In genomic region chr22:23044570-23044969, GRCh38 we compare ENCODE assay signal across 30 cellular contexts.
"Had no signal": no experiment of that assay in that cellular context is flagged by ENCODE, and none has a peak within 500 bp of the region (broad histone marks: within the 10 kb centered on the region; RNA-seq: fewer than 3 reads in every experiment).

No MANE protein-coding gene starts in this region.

- H3K36me3 Mint-ChIP-seq: activated CD4-positive, alpha-beta memory T cell treated with anti-CD3 and anti-CD28 coated beads for 36 hours; activated naive CD4-positive, alpha-beta T cell treated with anti-CD3 and anti-CD28 coated beads, Interleukin-2, amount 50 U/mL, for 24 hours had no signal

- ATAC-seq: activated CD4-positive, alpha-beta T cell treated with anti-CD3 and anti-CD28 coated beads for 36 hours; activated CD4-positive, CD25-positive, alpha-beta regulatory T cell treated with anti-CD3 and anti-CD28 coated beads, Interleukin-2, amount 50 U/mL, for 24 hours; activated CD8-positive, alpha-beta T cell treated with anti-CD3 and anti-CD28 coated beads, Interleukin-2, amount 10 ng/mL, durations not matched to agents 7 days and 5 days; activated naive CD8-positive, alpha-beta T cell treated with anti-CD3 and anti-CD28 coated beads, Interleukin-2, amount 50 U/mL, for 24 hours; activated T-cell treated with anti-CD3 and anti-CD28 coated beads, Interleukin-2, amount 50 U/mL, for 4 hours; activated T-helper 17 cell treated with anti-CD3 and anti-CD28 coated beads, Interleukin-2, amount 50 U/mL, for 72 hours; body of pancreas; effector memory CD8-positive, alpha-beta T cell; gastroesophageal sphincter had no signal

- H3K27me3 Mint-ChIP-seq: activated B cell treated with CpG ODN at 0.5 μM for 24 hours had no signal

- DNase-seq: activated B cell treated with CpG ODN at 0.5 μM for 24 hours; activated CD4-positive, alpha-beta memory T cell treated with anti-CD3 and anti-CD28 coated beads for 36 hours; activated CD4-positive, alpha-beta T cell treated with anti-CD3 and anti-CD28 coated beads for 36 hours; activated CD4-positive, alpha-beta T cell treated with anti-CD3 and anti-CD28 coated beads, Interleukin-2, amount 10 ng/mL, durations not matched to agents 24 days and 14 days; activated CD8-positive, alpha-beta T cell treated with anti-CD3 and anti-CD28 coated beads, Interleukin-2, amount 10 ng/mL, durations not matched to agents 7 days and 5 days; activated effector memory CD4-positive, alpha-beta T cell treated with Interleukin-2 at 50 U/mL for 16 hours; activated naive CD4-positive, alpha-beta T cell treated with anti-CD3 and anti-CD28 coated beads for 36 hours; activated naive CD8-positive, alpha-beta T cell treated with anti-CD3 and anti-CD28 coated beads for 36 hours; activated naive CD8-positive, alpha-beta T cell treated with anti-CD3 and anti-CD28 coated beads, Interleukin-2, amount 50 U/mL, for 24 hours; activated T-cell treated with anti-CD3 and anti-CD28 coated beads, Interleukin-2, amount 50 U/mL, for 4 hours; adrenal gland; amygdala; aorta; body of pancreas; caudate nucleus; cortex of kidney; dermis blood vessel endothelial cell; effector CD4-positive, alpha-beta T cell; effector memory CD8-positive, alpha-beta T cell; erythroblast; esophagus squamous epithelium; foreskin melanocyte; hippocampal formation; T-helper 9 cell; WERI-Rb-1 had no signal

- H3K4me3 ChIP-seq: adrenal gland, body of pancreas, esophagus squamous epithelium, gastroesophageal sphincter had no signal

- H3K27ac Mint-ChIP-seq: activated B cell treated with CpG ODN at 0.5 μM for 24 hours; activated CD4-positive, alpha-beta memory T cell treated with anti-CD3 and anti-CD28 coated beads for 36 hours; activated CD4-positive, alpha-beta T cell treated with anti-CD3 and anti-CD28 coated beads for 36 hours; activated CD4-positive, alpha-beta T cell treated with anti-CD3 and anti-CD28 coated beads, Interleukin-2, amount 10 ng/mL, durations not matched to agents 24 days and 14 days; activated CD8-positive, alpha-beta T cell treated with anti-CD3 and anti-CD28 coated beads, Interleukin-2, amount 10 ng/mL, durations not matched to agents 7 days and 5 days; activated naive CD4-positive, alpha-beta T cell treated with anti-CD3 and anti-CD28 coated beads for 36 hours; activated naive CD4-positive, alpha-beta T cell treated with anti-CD3 and anti-CD28 coated beads, Interleukin-2, amount 50 U/mL, for 24 hours; activated naive CD8-positive, alpha-beta T cell treated with anti-CD3 and anti-CD28 coated beads for 36 hours; activated naive CD8-positive, alpha-beta T cell treated with anti-CD3 and anti-CD28 coated beads, Interleukin-2, amount 50 U/mL, for 24 hours; activated T-helper 17 cell treated with anti-CD3 and anti-CD28 coated beads, Interleukin-2, amount 50 U/mL, for 72 hours; effector memory CD8-positive, alpha-beta T cell; T-helper 1 cell treated with Interleukin-12 subunit alpha and Interleukin-12 subunit beta and Interleukin-4 antibody, amounts not matched to agents 30 μg/mL and 1 μg/mL, for 36 hours had no signal

- H3K27ac ChIP-seq: adrenal gland, body of pancreas, esophagus squamous epithelium, gastroesophageal sphincter, WERI-Rb-1 had no signal

- H3K27me3 ChIP-seq: adrenal gland, body of pancreas had no signal

- H3K9me3 Mint-ChIP-seq: activated B cell treated with CpG ODN at 0.5 μM for 24 hours; activated naive CD4-positive, alpha-beta T cell treated with anti-CD3 and anti-CD28 coated beads, Interleukin-2, amount 50 U/mL, for 24 hours; activated T-cell treated with anti-CD3 and anti-CD28 coated beads, Interleukin-2, amount 50 U/mL, for 4 hours; effector memory CD8-positive, alpha-beta T cell had no signal

- H3K4me1 ChIP-seq: adrenal gland, body of pancreas, esophagus squamous epithelium, gastroesophageal sphincter had no signal

- H3K4me3 Mint-ChIP-seq: activated B cell treated with CpG ODN at 0.5 μM for 24 hours; activated CD4-positive, alpha-beta memory T cell treated with anti-CD3 and anti-CD28 coated beads for 36 hours; activated CD4-positive, alpha-beta T cell treated with anti-CD3 and anti-CD28 coated beads for 36 hours; activated CD4-positive, alpha-beta T cell treated with anti-CD3 and anti-CD28 coated beads, Interleukin-2, amount 10 ng/mL, durations not matched to agents 24 days and 14 days; activated CD8-positive, alpha-beta T cell treated with anti-CD3 and anti-CD28 coated beads, Interleukin-2, amount 10 ng/mL, durations not matched to agents 7 days and 5 days; activated naive CD4-positive, alpha-beta T cell treated with anti-CD3 and anti-CD28 coated beads for 36 hours; activated naive CD4-positive, alpha-beta T cell treated with anti-CD3 and anti-CD28 coated beads, Interleukin-2, amount 50 U/mL, for 24 hours; activated naive CD8-positive, alpha-beta T cell treated with anti-CD3 and anti-CD28 coated beads for 36 hours; activated naive CD8-positive, alpha-beta T cell treated with anti-CD3 and anti-CD28 coated beads, Interleukin-2, amount 50 U/mL, for 24 hours; activated T-cell treated with anti-CD3 and anti-CD28 coated beads, Interleukin-2, amount 50 U/mL, for 4 hours; activated T-helper 17 cell treated with anti-CD3 and anti-CD28 coated beads, Interleukin-2, amount 50 U/mL, for 72 hours; effector memory CD8-positive, alpha-beta T cell; T-helper 1 cell treated with Interleukin-12 subunit alpha and Interleukin-12 subunit beta and Interleukin-4 antibody, amounts not matched to agents 30 μg/mL and 1 μg/mL, for 36 hours had no signal

- H3K36me3 ChIP-seq: adrenal gland, esophagus squamous epithelium, gastroesophageal sphincter, WERI-Rb-1 had no signal

- H3K4me1 Mint-ChIP-seq: activated B cell treated with CpG ODN at 0.5 μM for 24 hours; activated CD4-positive, alpha-beta T cell treated with anti-CD3 and anti-CD28 coated beads for 36 hours; activated CD4-positive, alpha-beta T cell treated with anti-CD3 and anti-CD28 coated beads, Interleukin-2, amount 10 ng/mL, durations not matched to agents 24 days and 14 days; activated naive CD4-positive, alpha-beta T cell treated with anti-CD3 and anti-CD28 coated beads, Interleukin-2, amount 50 U/mL, for 24 hours; activated naive CD8-positive, alpha-beta T cell treated with anti-CD3 and anti-CD28 coated beads for 36 hours; activated naive CD8-positive, alpha-beta T cell treated with anti-CD3 and anti-CD28 coated beads, Interleukin-2, amount 50 U/mL, for 24 hours had no signal
